24 cellular contexts compared by ENCODE assay signal in genomic region chr2:76760367-76760704, GRCh38.
"Had no signal": no experiment of that assay in that cellular context is flagged by ENCODE, and none has a peak within 500 bp of the region (broad histone marks: within the 10 kb centered on the region; RNA-seq: fewer than 3 reads in every experiment).

No MANE protein-coding gene starts in this region.

- H3K4me2 ChIP-seq: smooth muscle cell had no signal

- H3K27ac ChIP-seq: cardiac muscle cell, esophagus squamous epithelium, neutrophil, parathyroid adenoma, suprapubic skin, transverse colon, vagina had no signal

- H3K27me3 ChIP-seq: cardiac muscle cell, esophagus squamous epithelium, neutrophil, suprapubic skin, transverse colon, vagina had no signal

- H3K4me3 ChIP-seq: cardiac muscle cell, esophagus squamous epithelium, smooth muscle cell, suprapubic skin, transverse colon, vagina had no signal

- H3K36me3 ChIP-seq: cardiac muscle cell, esophagus squamous epithelium, neutrophil, suprapubic skin, transverse colon, vagina had no signal

- H2AFZ ChIP-seq: parathyroid adenoma had no signal

- H3K4me1 ChIP-seq: esophagus squamous epithelium, parathyroid adenoma, suprapubic skin, transverse colon, vagina had no signal

- H3K9ac ChIP-seq: parathyroid adenoma had no signal

- H3K9me3 ChIP-seq: neutrophil, suprapubic skin, transverse colon, vagina had no signal

- FAIRE-seq: TTC549 had no signal

- DNase-seq: activated CD4-positive, alpha-beta memory T cell treated with anti-CD3 and anti-CD28 coated beads for 36 hours; activated CD4-positive, alpha-beta T cell treated with anti-CD3 and anti-CD28 coated beads for 36 hours; activated naive CD4-positive, alpha-beta T cell; activated naive CD8-positive, alpha-beta T cell treated with anti-CD3 and anti-CD28 coated beads for 36 hours; activated T-cell treated with anti-CD3 and anti-CD28 coated beads for 4 hours; amniotic stem cell; dermis blood vessel endothelial cell; effector memory CD4-positive, alpha-beta T cell; esophagus squamous epithelium; left cardiac atrium; mesenchymal stem cell; naive thymus-derived CD8-positive, alpha-beta T cell; stimulated activated CD4-positive, alpha-beta T cell treated with anti-CD3 and anti-CD28 coated beads, Interleukin-4, amount 100 ng/mL, for 1 hour; stimulated activated naive CD8-positive, alpha-beta T cell treated with anti-CD3 and anti-CD28 coated beads, Interleukin-15, amount 100 ng/mL, for 72 hours; transverse colon had no signal

- ATAC-seq: activated CD4-positive, alpha-beta T cell treated with anti-CD3 and anti-CD28 coated beads for 36 hours; left cardiac atrium; naive thymus-derived CD8-positive, alpha-beta T cell; sciatic nerve; stimulated activated naive CD8-positive, alpha-beta T cell treated with anti-CD3 and anti-CD28 coated beads, Interleukin-15, amount 100 ng/mL, for 72 hours; WTC11 had no signal

- H3K79me2 ChIP-seq: parathyroid adenoma had no signal
